ENCODE assay signal across 13 cellular contexts in the genomic region with DNA sequence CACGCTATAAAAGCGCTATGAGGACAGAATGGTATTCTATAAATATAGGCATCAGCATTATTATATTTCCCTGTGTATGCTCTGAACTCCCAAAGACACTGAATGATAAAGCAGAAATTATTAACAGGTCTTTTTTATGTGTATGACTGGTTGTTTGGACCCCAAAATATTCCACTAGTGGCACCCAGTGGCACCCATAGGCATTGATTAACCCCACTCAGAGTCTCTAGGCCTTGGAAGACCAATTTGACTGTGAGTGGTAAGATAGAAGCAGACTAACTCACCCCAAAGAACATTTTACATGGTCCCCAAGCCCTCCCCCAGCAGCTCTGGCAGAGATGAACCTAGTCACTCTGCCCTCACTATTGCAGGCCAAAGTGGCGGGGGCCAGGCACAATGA. TPM values are rescaled to one million over a fixed set of nuclear protein-coding genes. Genes with fewer than 3 reads are reported as not detected.
DNase-seq lines count a peak whose midpoint lies in the region; ATAC-seq, FAIRE-seq and TF ChIP-seq lines count a peak whose summit lies in the region.
"Had no signal": no experiment of that assay in that cellular context is flagged by ENCODE, and none has a peak within 500 bp of the region (broad histone marks: within the 10 kb centered on the region; RNA-seq: fewer than 3 reads in every experiment).

No MANE protein-coding gene starts in this region.

- no peak for TF ChIP-seq EP300 in A549 (IDR thresholded peaks at IDR 0.05)

- no peaks in the 10 kb centered on the region for H3K9me2 ChIP-seq in SU-DHL-6 (replicated peaks; ENCODE audit: insufficient read depth, low read length)

- CTCF ChIA-PET in A549 (lab: Yijun Ruan, JAX), result interaction anchor here (0.6 to 1.1 kb wide), 4 partner anchors 11 to 59 kb away, joined by 3 to 4 read pairs (median 3); no protein-coding TSS in a partner anchor

- no peaks in the 10 kb centered on the region for H3K36me3 ChIP-seq in SU-DHL-6 (ENCODE audit: low read length)
- H3K36me3 ChIP-seq in MG63, result no peaks in the 10 kb centered on the region
- H3K36me3 ChIP-seq: adrenal gland had no signal

- peak in 1 of 2 experiments; percentile 33; a peak in 4 of 6 replicates for ATAC-seq in A549
- peak; percentile 6 for ATAC-seq in GM19023 (IDR thresholded peaks at IDR 0.05; ENCODE audit: unreplicated experiment)
- ATAC-seq in HG02798 (IDR thresholded peaks at IDR 0.05; ENCODE audit: poor library complexity, unreplicated experiment), result peak; percentile 5

- H2AFZ ChIP-seq in SU-DHL-6 (ENCODE audit: low read depth, low read length, severe bottlenecking), result peak overlapping the region; percentile 74

- TF ChIP-seq CTCF in A549 (IDR thresholded peaks at IDR 0.05) (no peak), SU-DHL-6 (IDR thresholded peaks at IDR 0.05; ENCODE audit: insufficient read depth, low read length, poor library complexity, severe bottlenecking) (no peak)

- H4K20me1 ChIP-seq in SU-DHL-6 (ENCODE audit: low read depth, low read length), result no peaks in the 10 kb centered on the region

- H3K9me3 ChIP-seq in A549 (no peaks in the 10 kb centered on the region), SU-DHL-6 (ENCODE audit: insufficient read depth, low read length) (no peaks in the 10 kb centered on the region), MG63 (no peaks in the 10 kb centered on the region)
- H3K9me3 ChIP-seq: adrenal gland had no signal

- DNase-seq in A549 (ENCODE audit: low read depth in 1 of 2, low spot score in 1 of 2) (no peak), MG63 (no peak), AG20443 (ENCODE audit: low spot score) (no peak), HPDE6-E6E7 (ENCODE audit: extremely low spot score) (no peak)
- no peak for DNase-seq in activated effector memory CD4-positive, alpha-beta T cell treated with anti-CD3 and anti-CD28 coated beads, Interleukin-2, amount 50 U/mL, for 16 hours
- DNase-seq: activated CD4-positive, alpha-beta T cell treated with anti-CD3 and anti-CD28 coated beads, Interleukin-2, amount 10 ng/mL, durations not matched to agents 7 days and 5 days; adrenal gland; stimulated activated naive CD4-positive, alpha-beta T cell had no signal

- no peaks in the 10 kb centered on the region for H3K27me3 ChIP-seq in SU-DHL-6 (ENCODE audit: low read length)
- H3K27me3 ChIP-seq in MG63, result no peaks in the 10 kb centered on the region
- H3K27me3 ChIP-seq: adrenal gland had no signal

- TF ChIP-seq RAD21 in A549 (conservative IDR thresholded peaks at IDR 0.05 in 1 of 2, IDR thresholded peaks at IDR 0.05 in 1 of 2), result peak; percentile 38 to 41; a peak in 3 of 5 replicates

- H3K27ac ChIP-seq in A549, result no peak overlapping the region; a peak in 2 of 6 replicates
- H3K27ac ChIP-seq in SU-DHL-6 (ENCODE audit: low read depth, low read length), result peak overlapping the region; percentile 84
- H3K27ac ChIP-seq: adrenal gland had no signal

- TF ChIP-seq POLR2A in A549 (IDR thresholded peaks at IDR 0.05; ENCODE audit: low read length), result no peak

- 95% methylated on average over 3 of the region's 3 CpGs for WGBS in A549 (ENCODE audit: missing lambda C conversion rate)

- H3K4me3 ChIP-seq in A549 (no peak overlapping the region), SU-DHL-6 (ENCODE audit: insufficient read depth, low read length, poor library complexity, severe bottlenecking) (peak overlapping the region; percentile 1), MG63 (no peak overlapping the region)
- H3K4me3 ChIP-seq: adrenal gland had no signal

- FAIRE-seq in A549 (lab: Jason Lieb, UNC), result no peak
- FAIRE-seq: endometrium, G401.6 had no signal

- H3K4me2 ChIP-seq in A549 (no peak overlapping the region), SU-DHL-6 (ENCODE audit: low read depth, low read length, poor library complexity, severe bottlenecking) (peak overlapping the region; percentile 46)

- POLR2A ChIA-PET in A549 (lab: Yijun Ruan, JAX), result no interaction called here

- H3F3A ChIP-seq in SU-DHL-6 (ENCODE audit: insufficient read depth), result peaks cover 27% of the 10 kb centered on the region

- H3K9ac ChIP-seq in SU-DHL-6 (ENCODE audit: low read length), result peak overlapping the region; percentile 30

- H3K4me1 ChIP-seq in A549, result no peaks in the 10 kb centered on the region

- no peaks in the 10 kb centered on the region for H3K79me2 ChIP-seq in SU-DHL-6 (ENCODE audit: insufficient read depth, low read length)

TF ChIP-seq in A549, 52 proteins besides CTCF, POLR2A, EP300 and RAD21:
- no peak for TF ChIP-seq RFX5 (IDR thresholded peaks at IDR 0.05)

RNA-seq across cellular contexts. Expression of a gene that starts 45.4 kb away (rescaled TPM):
- polyA plus RNA-seq in A549 (2011; rRNA removed) (171 and 198 TPM in 2 replicates), A549 (2017; fragmentation: RNase III; extraction: RNeasy Plus Mini Kit Qiagen cat#74134 plus additional on column Dnase treatment) (151 to 156 TPM (median 151 TPM) in 3 replicates)
- 59.9 and 61.9 TPM in 2 replicates for polyA plus RNA-seq in A549 (2012; cell fraction: cytosol; rRNA removed)
- polyA plus RNA-seq in A549 (2012; cell fraction: nucleus; rRNA removed), result 22.3 and 29.9 TPM in 2 replicates
- 51.7 and 53.0 TPM in 2 replicates for polyA minus RNA-seq in A549 (2011; rRNA and poly(A)+ RNA removed)
- total RNA-seq in MG63 (2014; rRNA removed; shearing (Covaris generic); ENCODE audit: low replicate concordance), result 81.6 and 95.0 TPM in 2 replicates
